In the genomic region with DNA sequence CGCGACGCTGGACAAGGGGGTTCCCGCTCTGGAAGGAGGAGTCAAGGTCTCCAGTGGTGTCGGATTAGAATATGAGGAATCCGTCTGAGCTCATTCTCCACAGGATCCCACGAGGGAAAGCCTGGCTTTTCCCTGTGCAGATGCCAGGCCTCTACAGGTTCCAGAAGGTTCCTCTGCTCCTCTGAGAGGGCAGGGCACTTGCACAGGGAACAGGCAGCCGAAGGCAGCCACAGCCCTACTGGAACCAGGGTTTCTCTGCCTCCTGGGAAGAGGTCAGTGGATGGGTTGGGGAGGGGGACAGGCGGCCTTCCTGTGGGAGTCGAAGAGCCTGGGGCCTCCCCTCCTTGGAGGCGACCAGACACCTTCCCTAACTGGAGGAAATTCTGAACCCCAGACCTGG, we compare ENCODE assay signal across 23 cellular contexts. TPM values are rescaled to one million over a fixed set of nuclear protein-coding genes. Genes with fewer than 3 reads are reported as not detected.
"Had no signal": no experiment of that assay in that cellular context is flagged by ENCODE, and none has a peak within 500 bp of the region (broad histone marks: within the 10 kb centered on the region; RNA-seq: fewer than 3 reads in every experiment).

No MANE protein-coding gene starts in this region.

- H3K36me3 Mint-ChIP-seq: activated CD4-positive, alpha-beta memory T cell treated with anti-CD3 and anti-CD28 coated beads for 36 hours; activated naive CD8-positive, alpha-beta T cell; naive thymus-derived CD8-positive, alpha-beta T cell had no signal

- H3K27ac Mint-ChIP-seq: activated CD4-positive, alpha-beta memory T cell treated with anti-CD3 and anti-CD28 coated beads for 36 hours; activated naive CD8-positive, alpha-beta T cell; activated T-cell treated with anti-CD3 and anti-CD28 coated beads, Interleukin-2, amount 50 U/mL, for 72 hours had no signal

- H3K9me3 ChIP-seq: gastroesophageal sphincter, heart left ventricle, right lobe of liver, suprapubic skin had no signal

- H3K4me3 ChIP-seq: gastroesophageal sphincter, heart left ventricle, right lobe of liver, suprapubic skin had no signal

- FAIRE-seq: small intestine had no signal

- H3K27me3 ChIP-seq: heart left ventricle, right lobe of liver had no signal

- ATAC-seq: gastroesophageal sphincter, heart left ventricle, right lobe of liver had no signal

- DNase-seq: activated CD4-positive, alpha-beta memory T cell treated with anti-CD3 and anti-CD28 coated beads for 36 hours; activated CD4-positive, alpha-beta T cell treated with anti-CD3 and anti-CD28 coated beads for 1 hour; activated gamma-delta T cell; activated T-cell treated with anti-CD3 and anti-CD28 coated beads, Interleukin-2, amount 50 U/mL, for 72 hours; amygdala; heart left ventricle; stimulated activated CD4-positive, alpha-beta T cell treated with anti-CD3 and anti-CD28 coated beads, Interleukin-4, amount 100 ng/mL, for 1 hour; stimulated activated naive CD8-positive, alpha-beta T cell treated with anti-CD3 and anti-CD28 coated beads, Interleukin-15, amount 100 ng/mL, for 72 hours; SW 1271; T-helper 2 cell; trophoblast cell; WERI-Rb-1 had no signal

- H3K9ac ChIP-seq: parathyroid adenoma had no signal

- H3K27me3 Mint-ChIP-seq: activated CD4-positive, alpha-beta memory T cell treated with anti-CD3 and anti-CD28 coated beads for 36 hours; activated naive CD8-positive, alpha-beta T cell; naive thymus-derived CD8-positive, alpha-beta T cell; stimulated activated naive CD8-positive, alpha-beta T cell treated with anti-CD3 and anti-CD28 coated beads, Interleukin-15, amount 100 ng/mL, for 72 hours had no signal

- H3K9me3 Mint-ChIP-seq: activated CD4-positive, alpha-beta memory T cell treated with anti-CD3 and anti-CD28 coated beads for 36 hours; activated T-cell treated with anti-CD3 and anti-CD28 coated beads, Interleukin-2, amount 50 U/mL, for 72 hours; naive thymus-derived CD8-positive, alpha-beta T cell; stimulated activated naive CD8-positive, alpha-beta T cell treated with anti-CD3 and anti-CD28 coated beads, Interleukin-15, amount 100 ng/mL, for 72 hours had no signal

- H3K27ac ChIP-seq: gastroesophageal sphincter, heart left ventricle, parathyroid adenoma, right lobe of liver, suprapubic skin, WERI-Rb-1 had no signal

- H3K4me3 Mint-ChIP-seq: activated CD4-positive, alpha-beta memory T cell treated with anti-CD3 and anti-CD28 coated beads for 36 hours; activated naive CD8-positive, alpha-beta T cell; activated T-cell treated with anti-CD3 and anti-CD28 coated beads, Interleukin-2, amount 50 U/mL, for 72 hours had no signal

- H3K36me3 ChIP-seq: gastroesophageal sphincter, heart left ventricle, right lobe of liver, suprapubic skin, WERI-Rb-1 had no signal

- H3K4me1 ChIP-seq: gastroesophageal sphincter, heart left ventricle, right lobe of liver, suprapubic skin had no signal

RNA-seq across cellular contexts. Expression of gene AQP12A, which starts 1.7 kb away (rescaled TPM):
- total RNA-seq: activated CD4-positive, alpha-beta memory T cell treated with anti-CD3 and anti-CD28 coated beads for 36 hours; activated T-cell treated with anti-CD3 and anti-CD28 coated beads, Interleukin-2, amount 50 U/mL, for 72 hours; cardiac septum; gastroesophageal sphincter; heart left ventricle; liver; mesenteric fat pad; naive thymus-derived CD8-positive, alpha-beta T cell; right lobe of liver; suprapubic skin had no signal
- polyA plus RNA-seq: esophagus; heart left ventricle; liver; naive thymus-derived CD8-positive, alpha-beta T cell had no signal

RNA-seq across cellular contexts. Expression of gene AQP12B, which starts 7.3 kb away (rescaled TPM):
- total RNA-seq: activated CD4-positive, alpha-beta memory T cell treated with anti-CD3 and anti-CD28 coated beads for 36 hours; activated T-cell treated with anti-CD3 and anti-CD28 coated beads, Interleukin-2, amount 50 U/mL, for 72 hours; cardiac septum; gastroesophageal sphincter; heart left ventricle; liver; mesenteric fat pad; naive thymus-derived CD8-positive, alpha-beta T cell; right lobe of liver; suprapubic skin had no signal
- polyA plus RNA-seq: esophagus; heart left ventricle; liver; naive thymus-derived CD8-positive, alpha-beta T cell had no signal
